Comparison of ENCODE assay signal across 1 cellular context in the genomic region with DNA sequence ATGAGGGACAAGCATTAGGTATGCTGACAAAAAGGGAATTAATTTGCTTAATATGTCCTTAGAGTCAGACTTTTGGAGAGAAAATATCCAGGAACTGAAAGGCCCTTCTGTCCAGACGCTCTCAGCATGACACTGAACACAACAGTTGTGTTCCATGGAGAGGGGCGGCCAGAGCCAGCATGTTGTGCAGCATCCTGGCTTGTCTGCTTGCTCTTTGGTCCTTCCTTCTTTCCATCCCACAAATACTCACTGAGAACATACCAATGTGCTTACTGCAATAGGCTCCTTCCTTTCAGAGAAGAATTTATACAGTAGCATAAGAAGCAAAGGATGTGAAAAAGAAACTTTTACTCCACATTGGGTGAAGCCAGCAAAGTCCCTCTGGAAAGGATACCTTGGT.
TF ChIP-seq lines count a peak whose summit lies in the region.

No MANE protein-coding gene starts in this region.

TF ChIP-seq in GM23338, 12 proteins besides CTCF, POLR2A, EP300 and RAD21 (continued from another document):
- TF ChIP-seq, protein P1, sequence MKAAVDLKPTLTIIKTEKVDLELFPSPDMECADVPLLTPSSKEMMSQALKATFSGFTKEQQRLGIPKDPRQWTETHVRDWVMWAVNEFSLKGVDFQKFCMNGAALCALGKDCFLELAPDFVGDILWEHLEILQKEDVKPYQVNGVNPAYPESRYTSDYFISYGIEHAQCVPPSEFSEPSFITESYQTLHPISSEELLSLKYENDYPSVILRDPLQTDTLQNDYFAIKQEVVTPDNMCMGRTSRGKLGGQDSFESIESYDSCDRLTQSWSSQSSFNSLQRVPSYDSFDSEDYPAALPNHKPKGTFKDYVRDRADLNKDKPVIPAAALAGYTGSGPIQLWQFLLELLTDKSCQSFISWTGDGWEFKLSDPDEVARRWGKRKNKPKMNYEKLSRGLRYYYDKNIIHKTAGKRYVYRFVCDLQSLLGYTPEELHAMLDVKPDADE (IDR thresholded peaks at IDR 0.05): no peak
- TF ChIP-seq CREB1 (CRISPR knock-in tag; IDR thresholded peaks at IDR 0.05; ENCODE audit: low read depth) (no peak), POLR2AphosphoS5 (IDR thresholded peaks at IDR 0.05; ENCODE audit: low read depth) (no peak)
- TF ChIP-seq, protein P2, sequence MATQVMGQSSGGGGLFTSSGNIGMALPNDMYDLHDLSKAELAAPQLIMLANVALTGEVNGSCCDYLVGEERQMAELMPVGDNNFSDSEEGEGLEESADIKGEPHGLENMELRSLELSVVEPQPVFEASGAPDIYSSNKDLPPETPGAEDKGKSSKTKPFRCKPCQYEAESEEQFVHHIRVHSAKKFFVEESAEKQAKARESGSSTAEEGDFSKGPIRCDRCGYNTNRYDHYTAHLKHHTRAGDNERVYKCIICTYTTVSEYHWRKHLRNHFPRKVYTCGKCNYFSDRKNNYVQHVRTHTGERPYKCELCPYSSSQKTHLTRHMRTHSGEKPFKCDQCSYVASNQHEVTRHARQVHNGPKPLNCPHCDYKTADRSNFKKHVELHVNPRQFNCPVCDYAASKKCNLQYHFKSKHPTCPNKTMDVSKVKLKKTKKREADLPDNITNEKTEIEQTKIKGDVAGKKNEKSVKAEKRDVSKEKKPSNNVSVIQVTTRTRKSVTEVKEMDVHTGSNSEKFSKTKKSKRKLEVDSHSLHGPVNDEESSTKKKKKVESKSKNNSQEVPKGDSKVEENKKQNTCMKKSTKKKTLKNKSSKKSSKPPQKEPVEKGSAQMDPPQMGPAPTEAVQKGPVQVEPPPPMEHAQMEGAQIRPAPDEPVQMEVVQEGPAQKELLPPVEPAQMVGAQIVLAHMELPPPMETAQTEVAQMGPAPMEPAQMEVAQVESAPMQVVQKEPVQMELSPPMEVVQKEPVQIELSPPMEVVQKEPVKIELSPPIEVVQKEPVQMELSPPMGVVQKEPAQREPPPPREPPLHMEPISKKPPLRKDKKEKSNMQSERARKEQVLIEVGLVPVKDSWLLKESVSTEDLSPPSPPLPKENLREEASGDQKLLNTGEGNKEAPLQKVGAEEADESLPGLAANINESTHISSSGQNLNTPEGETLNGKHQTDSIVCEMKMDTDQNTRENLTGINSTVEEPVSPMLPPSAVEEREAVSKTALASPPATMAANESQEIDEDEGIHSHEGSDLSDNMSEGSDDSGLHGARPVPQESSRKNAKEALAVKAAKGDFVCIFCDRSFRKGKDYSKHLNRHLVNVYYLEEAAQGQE (IDR thresholded peaks at IDR 0.05; ENCODE audit: unreplicated experiment): no peak
TF ChIP-seq in GM23338: peak in this region for 0.
